8 cellular contexts compared by ENCODE assay signal in genomic region chr20:18138266-18138582, GRCh38. TPM values are rescaled to one million over a fixed set of nuclear protein-coding genes. Genes with fewer than 3 reads are reported as not detected.
DNase-seq lines count a peak whose midpoint lies in the region; ATAC-seq and TF ChIP-seq lines count a peak whose summit lies in the region.

No MANE protein-coding gene starts in this region.

- peak overlapping the region; percentile 79 for H3K4me3 Mint-ChIP-seq in nephron progenitor cell

- peaks cover 23% of the 10 kb centered on the region for H3K4me1 Mint-ChIP-seq in nephron progenitor cell

- peaks cover 5% of the 10 kb centered on the region for H3K27me3 Mint-ChIP-seq in nephron progenitor cell (ENCODE audit: low read depth, poor library complexity)

- H3K27me3 ChIP-seq in duodenal mucosa (ENCODE audit: control insufficient read depth in 1 of 2, insufficient read depth in 2 of 2, low read length in 2 of 2) = no peaks in the 10 kb centered on the region

- peaks cover 15 to 29% of the 10 kb centered on the region in 2 donors for H3K4me1 ChIP-seq in duodenal mucosa (ENCODE audit: control insufficient read depth in 1 of 2, insufficient read depth in 2 of 2, low read length in 2 of 2)

- peak overlapping the region; percentile 93 for H3K4me3 ChIP-seq in NB4 (ENCODE audit: low read depth, low read length)
- peak overlapping the region; percentile 83 to 98 for H3K4me3 ChIP-seq in duodenal mucosa (ENCODE audit: low read depth in 1 of 2, low read length in 2 of 2)

- no peaks in the 10 kb centered on the region for H3K9me3 ChIP-seq in duodenal mucosa (ENCODE audit: control insufficient read depth in 1 of 2, low read length in 2 of 2)

- TF ChIP-seq POLR2A in NB4 (IDR thresholded peaks at IDR 0.05; ENCODE audit: extremely low read depth, insufficient read length) = no peak

- DNase-seq in activated T-cell treated with anti-CD3 and anti-CD28 coated beads for 4 hours = peak; percentile 7
- DNase-seq in activated T-cell treated with anti-CD3 and anti-CD28 coated beads, Interleukin-2, amount 50 U/mL, for 48 hours = no peak
- DNase-seq in NB4 (ENCODE audit: low read depth) = no peak
- no peak for DNase-seq in nephron progenitor cell
- DNase-seq in SK-N-DZ (ENCODE audit: low spot score) = no peak
- DNase-seq in KG1 (lab: John Stamatoyannopoulos, UW) = no peak

- peak overlapping the region; percentile 95 for H3K27ac Mint-ChIP-seq in nephron progenitor cell

- H3K36me3 ChIP-seq in duodenal mucosa (ENCODE audit: control insufficient read depth in 1 of 2, insufficient read depth in 2 of 2, low read length in 2 of 2) = peaks cover 7 to 10% of the 10 kb centered on the region in 2 donors

- H3K27ac ChIP-seq in duodenal mucosa (ENCODE audit: low read depth, low read length) = peak overlapping the region; percentile 93

- peak overlapping the region; percentile 75 to 82 for H3K9ac ChIP-seq in duodenal mucosa (ENCODE audit: low read depth in 1 of 2, low read length in 2 of 2)

- H3K36me3 Mint-ChIP-seq in nephron progenitor cell (ENCODE audit: low read depth) = peaks cover 16% of the 10 kb centered on the region

- no peak for ATAC-seq in HG02763 (IDR thresholded peaks at IDR 0.05; ENCODE audit: unreplicated experiment)

- no peaks in the 10 kb centered on the region for H3K9me3 Mint-ChIP-seq in nephron progenitor cell

- TF ChIP-seq CTCF in NB4 (IDR thresholded peaks at IDR 0.05; ENCODE audit: low read depth, low read length) (no peak), nephron progenitor cell (IDR thresholded peaks at IDR 0.05) (no peak)

RNA-seq across cellular contexts. Expression of gene KAT14, which starts 0.6 kb away (rescaled TPM):
- 21.5 and 27.2 TPM in 2 replicates for polyA plus RNA-seq in SK-N-DZ (2014; cell fraction: cytosol; rRNA removed)
- polyA plus RNA-seq in SK-N-DZ (2014; cell fraction: nucleus; rRNA removed) = 10.3 and 17.2 TPM in 2 replicates

RNA-seq across cellular contexts. Expression of gene PET117, which starts 0.6 kb away (rescaled TPM):
- 32.0 and 39.8 TPM in 2 replicates for polyA plus RNA-seq in SK-N-DZ (2014; cell fraction: cytosol; rRNA removed)
- polyA plus RNA-seq in SK-N-DZ (2014; cell fraction: nucleus; rRNA removed) = 12.2 and 19.4 TPM in 2 replicates
